Comparison of ENCODE assay signal across 8 cellular contexts in genomic region chr15:83446904-83447708, GRCh38. TPM values are rescaled to one million over a fixed set of nuclear protein-coding genes. Genes with fewer than 3 reads are reported as not detected.
DNase-seq lines count a peak whose midpoint lies in the region; ATAC-seq lines count a peak whose summit lies in the region.

TSS of gene SH3GL3 (plus strand) at chr15:83447341. CDS start at chr15:83447534, 193 bp downstream.

- in situ Hi-C loops in KBM-7 (cut with MboI; ENCODE audit: low pct_unique_long_range_greater_than_20kb, low sequenced_read_pairs), result no loop called here

- ATAC-seq in HG02840 (IDR thresholded peaks at IDR 0.05; ENCODE audit: low FRiP score, unreplicated experiment), result no peak

- DNase-seq in EH (ENCODE audit: low read depth) (peak; percentile 76), KBM-7 (peak; percentile 85), dermis blood vessel endothelial cell (peak; percentile 82), kidney tubule cell (ENCODE audit: low spot score) (peak; percentile 78), SW480 (ENCODE audit: low spot score) (no peak)
- DNase-seq in activated CD4-positive, CD25-positive, alpha-beta regulatory T cell treated with anti-CD3 and anti-CD28 coated beads, Interleukin-2, amount 50 U/mL, for 72 hours, result peak; percentile 37
- peak; percentile 16 to 53 for DNase-seq in stimulated activated CD4-positive, alpha-beta T cell treated with anti-CD3 and anti-CD28 coated beads, Interleukin-12 subunit alpha, Interleukin-12 subunit beta, amount 100 ng/mL, for 24 hours (ENCODE audit: low read depth in 2 of 2)

RNA-seq across cellular contexts. Expression of gene SH3GL3, which starts in this region (rescaled TPM):
- not detected in 2 replicates for total RNA-seq in dermis blood vessel endothelial cell

Comparison
In these comparisons a context has a peak if more than half of its experiments do, and no peak if none do; other contexts are left out.
1. Peak in DNase-seq in dermis blood vessel endothelial cell; RNA of the gene not detected or under 1 TPM.